8 cellular contexts compared by ENCODE assay signal in the genomic region with DNA sequence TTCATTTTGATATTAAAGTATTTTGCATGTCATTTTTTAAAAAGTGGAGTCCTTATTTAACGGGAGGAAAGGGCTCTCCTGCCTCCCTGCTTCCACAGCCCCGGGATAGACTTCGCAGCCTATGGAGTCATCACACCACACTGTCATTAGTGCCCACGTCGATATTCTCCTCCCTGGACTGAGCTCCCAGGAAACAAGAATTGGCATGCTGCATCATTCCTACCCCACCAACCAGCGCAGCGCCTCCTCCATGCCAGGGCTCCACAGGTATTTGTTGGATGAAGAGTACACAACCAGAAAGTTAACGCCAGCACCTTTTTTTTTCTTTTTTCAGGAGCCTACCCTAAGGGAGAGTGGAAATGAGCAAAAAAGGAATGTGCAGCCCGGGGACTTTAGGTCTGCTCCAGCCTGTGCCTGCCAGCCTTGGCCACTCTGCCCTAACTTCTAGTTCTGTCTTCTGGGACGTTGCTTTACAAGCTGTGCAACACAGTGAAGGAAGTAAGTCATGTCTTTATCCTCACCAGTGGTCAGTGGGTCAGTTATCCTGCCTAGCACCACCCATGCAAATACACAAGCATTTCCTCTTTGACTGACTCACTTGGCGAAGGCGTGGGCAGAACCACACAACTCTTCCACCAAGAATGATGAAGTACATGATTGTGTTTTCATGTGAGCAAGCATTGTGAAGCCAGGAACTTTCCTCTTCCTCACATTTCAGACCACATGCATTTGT.
DNase-seq lines count a peak whose midpoint lies in the region; ATAC-seq and TF ChIP-seq lines count a peak whose summit lies in the region.

No MANE protein-coding gene starts in this region.

- H3K4me3 ChIP-seq in liver (ENCODE audit: low read depth in 1 of 3, low read length in 3 of 3), result no peak overlapping the region

- peak; percentile 44 for DNase-seq in GM10248 (ENCODE audit: extremely low spot score)
- DNase-seq in activated T-cell treated with anti-CD3 and anti-CD28 coated beads, Interleukin-2, amount 50 U/mL, for 48 hours, result peak; percentile 52 to 53
- DNase-seq in HEK293T (ENCODE audit: extremely low spot score), result no peak
- no peak for DNase-seq in stimulated activated CD4-positive, alpha-beta T cell treated with anti-CD3 and anti-CD28 coated beads, Interleukin-4, amount 100 ng/mL, for 4 hours
- no peak for DNase-seq in NCI-H2196 treated with DMSO at 0.1 percent for 48 hours (lab: John Stamatoyannopoulos, UW; ENCODE audit: unreplicated experiment)

- H3K9me3 ChIP-seq in liver (ENCODE audit: control insufficient read depth in 4 of 4, low read length in 3 of 4), result no peaks in the 10 kb centered on the region

- no peak for TF ChIP-seq POLR2A in GM18505 (IDR thresholded peaks at IDR 0.05; ENCODE audit: borderline replicate concordance, extremely low read depth, insufficient read depth, insufficient read length)

- H3K36me3 ChIP-seq in liver (ENCODE audit: control insufficient read depth in 4 of 4, insufficient read depth in 3 of 4, low read depth in 1 of 4, low read length in 3 of 4), result no peaks in the 10 kb centered on the region

- no peak for TF ChIP-seq RAD21 in liver (IDR thresholded peaks at IDR 0.05)

- 83% methylated on average over 12 of the region's 12 CpGs for WGBS in liver

- H3K27me3 ChIP-seq in liver (ENCODE audit: control insufficient read depth in 4 of 4, insufficient read depth in 4 of 4, low read length in 3 of 4), result no peaks in the 10 kb centered on the region

- CTCF ChIA-PET in GM10248 (lab: Yijun Ruan, JAX), result interaction anchor here (4.7 kb wide), 1 partner anchor 12 kb away, joined by 22 read pairs; no protein-coding TSS in a partner anchor
- CTCF ChIA-PET in HEK293T (lab: Yijun Ruan, JAX), result no interaction called here

- ATAC-seq in HG02981 (IDR thresholded peaks at IDR 0.05; ENCODE audit: unreplicated experiment), result peak; percentile 26
- no peak for ATAC-seq in GM18505 (IDR thresholded peaks at IDR 0.05; ENCODE audit: unreplicated experiment)

- TF ChIP-seq CTCF in GM10248 (IDR thresholded peaks at IDR 0.05; ENCODE audit: control extremely low read depth, extremely low read depth, low read depth, missing control alignments) (no peak), liver (IDR thresholded peaks at IDR 0.05; ENCODE audit: low read depth, low read length, missing input control) (no peak)

- no peaks in the 10 kb centered on the region for H3K4me1 ChIP-seq in liver (ENCODE audit: control insufficient read depth in 4 of 4, insufficient read depth in 4 of 4, low read length in 3 of 4)

- H3K9ac ChIP-seq in liver (ENCODE audit: low read depth in 1 of 2, low read length in 2 of 2), result no peak overlapping the region

- POLR2A ChIA-PET in GM10248 (lab: Yijun Ruan, JAX) (no interaction called here), HEK293T (lab: Yijun Ruan, JAX) (no interaction called here)

- H3K27ac ChIP-seq in liver (ENCODE audit: low read depth in 1 of 2, low read length in 2 of 2), result no peak overlapping the region

TF ChIP-seq in liver, 16 proteins besides CTCF, POLR2A, EP300 and RAD21:
- TF ChIP-seq YY1 (IDR thresholded peaks at IDR 0.05) (no peak), EGR1 (IDR thresholded peaks at IDR 0.05; ENCODE audit: low read depth in 2 of 2) (no peak), FOXA2 (IDR thresholded peaks at IDR 0.05) (no peak), JUND (IDR thresholded peaks at IDR 0.05) (no peak), GABPA (IDR thresholded peaks at IDR 0.05 in 1 of 2, conservative IDR thresholded peaks at IDR 0.05 in 1 of 2) (no peak), HNF4G (IDR thresholded peaks at IDR 0.05) (no peak)
- TF ChIP-seq, protein P1, sequence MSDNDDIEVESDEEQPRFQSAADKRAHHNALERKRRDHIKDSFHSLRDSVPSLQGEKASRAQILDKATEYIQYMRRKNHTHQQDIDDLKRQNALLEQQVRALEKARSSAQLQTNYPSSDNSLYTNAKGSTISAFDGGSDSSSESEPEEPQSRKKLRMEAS (IDR thresholded peaks at IDR 0.05), result peak; percentile 27
TF ChIP-seq in liver: peak in this region for 1.

TF ChIP-seq in HEK293T, 16 proteins besides CTCF, POLR2A, EP300 and RAD21:
- TF ChIP-seq ARNT (IDR thresholded peaks at IDR 0.05) (no peak), BHLHE40 (IDR thresholded peaks at IDR 0.05; ENCODE audit: borderline replicate concordance) (no peak), ZNF384 (IDR thresholded peaks at IDR 0.05) (no peak), CTBP1 (IDR thresholded peaks at IDR 0.05; ENCODE audit: borderline replicate concordance) (no peak), SUZ12 (IDR thresholded peaks at IDR 0.05) (no peak), NFRKB (IDR thresholded peaks at IDR 0.05) (no peak), FOXA1 (IDR thresholded peaks at IDR 0.05) (no peak), HDGF (IDR thresholded peaks at IDR 0.05; ENCODE audit: borderline replicate concordance) (no peak), FOXM1 (IDR thresholded peaks at IDR 0.05; ENCODE audit: borderline replicate concordance) (no peak), TARDBP (IDR thresholded peaks at IDR 0.05) (no peak), L3MBTL2 (conservative IDR thresholded peaks at IDR 0.05) (no peak), ELF4 (IDR thresholded peaks at IDR 0.05) (no peak), LEF1 (IDR thresholded peaks at IDR 0.05; ENCODE audit: borderline replicate concordance) (no peak), SP1 (IDR thresholded peaks at IDR 0.05) (no peak)
- TF ChIP-seq, protein P2, sequence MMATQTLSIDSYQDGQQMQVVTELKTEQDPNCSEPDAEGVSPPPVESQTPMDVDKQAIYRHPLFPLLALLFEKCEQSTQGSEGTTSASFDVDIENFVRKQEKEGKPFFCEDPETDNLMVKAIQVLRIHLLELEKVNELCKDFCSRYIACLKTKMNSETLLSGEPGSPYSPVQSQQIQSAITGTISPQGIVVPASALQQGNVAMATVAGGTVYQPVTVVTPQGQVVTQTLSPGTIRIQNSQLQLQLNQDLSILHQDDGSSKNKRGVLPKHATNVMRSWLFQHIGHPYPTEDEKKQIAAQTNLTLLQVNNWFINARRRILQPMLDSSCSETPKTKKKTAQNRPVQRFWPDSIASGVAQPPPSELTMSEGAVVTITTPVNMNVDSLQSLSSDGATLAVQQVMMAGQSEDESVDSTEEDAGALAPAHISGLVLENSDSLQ (IDR thresholded peaks at IDR 0.05), result no peak

Comparison
In these comparisons a context has a peak if more than half of its experiments do, and no peak if none do; other contexts are left out.
1. DNase-seq: peak in GM10248 (single experiment) and activated T-cell treated with anti-CD3 and anti-CD28 coated beads, Interleukin-2, amount 50 U/mL, for 48 hours (2 of 2); none in HEK293T (single experiment), stimulated activated CD4-positive, alpha-beta T cell treated with anti-CD3 and anti-CD28 coated beads, Interleukin-4, amount 100 ng/mL, for 4 hours (0 of 2) and NCI-H2196 treated with DMSO at 0.1 percent for 48 hours (single experiment).